19 cellular contexts compared by ENCODE assay signal in genomic region chr3:138509586-138509985, GRCh38.
DNase-seq lines count a peak whose midpoint lies in the region; ATAC-seq and TF ChIP-seq lines count a peak whose summit lies in the region.
"Had no signal": no experiment of that assay in that cellular context is flagged by ENCODE, and none has a peak within 500 bp of the region (broad histone marks: within the 10 kb centered on the region; RNA-seq: fewer than 3 reads in every experiment).

No MANE protein-coding gene starts in this region.

- POLR2A ChIA-PET in CD8-positive, alpha-beta T cell (lab: Charles Lee) = no interaction called here

- no peaks in the 10 kb centered on the region for H3K9me3 Mint-ChIP-seq in CD8-positive, alpha-beta T cell
- H3K9me3 Mint-ChIP-seq: IgD-negative memory B cell had no signal

- intact Hi-C loops in CD8-positive, alpha-beta T cell (cut with DNase I, micrococcal nuclease) = no loop called here

- CTCF ChIA-PET in CD8-positive, alpha-beta T cell (lab: Charles Lee) = no interaction called here

- H3K4me1 Mint-ChIP-seq in CD8-positive, alpha-beta T cell (ENCODE audit: low read depth) = no peaks in the 10 kb centered on the region
- H3K4me1 Mint-ChIP-seq: IgD-negative memory B cell had no signal

- H3K27me3 Mint-ChIP-seq in CD8-positive, alpha-beta T cell (ENCODE audit: low read depth) = no peaks in the 10 kb centered on the region
- H3K27me3 Mint-ChIP-seq: CD4-positive, CD25-positive, alpha-beta regulatory T cell; IgD-negative memory B cell had no signal

- no peak for TF ChIP-seq CTCF in foreskin keratinocyte (conservative IDR thresholded peaks at IDR 0.05)
- no peak for TF ChIP-seq CTCF in CD8-positive, alpha-beta T cell (IDR thresholded peaks at IDR 0.05)

- no peaks in the 10 kb centered on the region for H3K4me1 ChIP-seq in foreskin keratinocyte
- no peaks in the 10 kb centered on the region for H3K4me1 ChIP-seq in CD8-positive, alpha-beta T cell (ENCODE audit: insufficient read depth, low read length)
- H3K4me1 ChIP-seq: BE2C, Caco-2, SJCRH30 had no signal

- DNase-seq in ELR (ENCODE audit: low read depth) (peak; percentile 77), M059J (ENCODE audit: low read depth) (peak; percentile 11), amniotic epithelial cell (ENCODE audit: low read depth) (peak; percentile 21), foreskin keratinocyte (no peak), NCI-H2196 (lab: John Stamatoyannopoulos, UW; ENCODE audit: unreplicated experiment) (no peak), NCI-H2107 treated with DMSO at 0.1 percent for 48 hours (lab: John Stamatoyannopoulos, UW; ENCODE audit: unreplicated experiment) (no peak)
- no peak for DNase-seq in CD8-positive, alpha-beta T cell
- DNase-seq: BE2C; Caco-2; CD4-positive, CD25-positive, alpha-beta regulatory T cell; DMS153; H7; Karpas-422; NCI-H1092 treated with DMSO at 0.1 percent for 48 hours; NCI-H146; NCI-H2029 treated with DMSO at 0.1 percent for 48 hours; NCI-H2171 treated with DMSO at 0.1 percent for 48 hours; SJCRH30 had no signal

- H3K27me3 ChIP-seq in foreskin keratinocyte = no peaks in the 10 kb centered on the region
- no peaks in the 10 kb centered on the region for H3K27me3 ChIP-seq in CD8-positive, alpha-beta T cell (ENCODE audit: insufficient read depth, low read length)
- H3K27me3 ChIP-seq: BE2C, SJCRH30 had no signal

- no peak overlapping the region for H3K4me3 Mint-ChIP-seq in CD8-positive, alpha-beta T cell
- H3K4me3 Mint-ChIP-seq: CD4-positive, CD25-positive, alpha-beta regulatory T cell; IgD-negative memory B cell had no signal

- peaks cover 40% of the 10 kb centered on the region for H3K36me3 Mint-ChIP-seq in CD8-positive, alpha-beta T cell

- no peaks in the 10 kb centered on the region for H3K9me3 ChIP-seq in CD8-positive, alpha-beta T cell (ENCODE audit: low read length)
- H3K9me3 ChIP-seq: BE2C, Caco-2, SJCRH30 had no signal

- no peak overlapping the region for H3K4me3 ChIP-seq in CD8-positive, alpha-beta T cell (ENCODE audit: low read depth, low read length)
- H3K4me3 ChIP-seq: SJCRH30 had no signal

- H3K27ac Mint-ChIP-seq in CD8-positive, alpha-beta T cell = no peak overlapping the region
- H3K27ac Mint-ChIP-seq: IgD-negative memory B cell had no signal

- no peaks in the 10 kb centered on the region for H3K36me3 ChIP-seq in CD8-positive, alpha-beta T cell (ENCODE audit: insufficient read depth, low read length)
- H3K36me3 ChIP-seq: BE2C had no signal

- peak; percentile 41 for ATAC-seq in foreskin keratinocyte
- ATAC-seq in CD8-positive, alpha-beta T cell = no peak

- no peak overlapping the region for H3K27ac ChIP-seq in foreskin keratinocyte
- no peak overlapping the region for H3K27ac ChIP-seq in CD8-positive, alpha-beta T cell (ENCODE audit: low read depth, low read length)
- H3K27ac ChIP-seq: SJCRH30 had no signal

Comparison
In these comparisons a context has a peak if more than half of its experiments do, and no peak if none do; other contexts are left out.
1. DNase-seq: peak in ELR (single experiment), M059J (single experiment) and amniotic epithelial cell (single experiment); none in foreskin keratinocyte (0 of 2), NCI-H2196 (single experiment), CD8-positive, alpha-beta T cell (0 of 7) and NCI-H2107 treated with DMSO at 0.1 percent for 48 hours (single experiment).